ENCODE assay signal across 8 cellular contexts in genomic region chr4:3042226-3042625, GRCh38. TPM values are rescaled to one million over a fixed set of nuclear protein-coding genes. Genes with fewer than 3 reads are reported as not detected.
DNase-seq lines count a peak whose midpoint lies in the region; ATAC-seq and TF ChIP-seq lines count a peak whose summit lies in the region.
"Had no signal": no experiment of that assay in that cellular context is flagged by ENCODE, and none has a peak within 500 bp of the region (broad histone marks: within the 10 kb centered on the region; RNA-seq: fewer than 3 reads in every experiment).

No MANE protein-coding gene starts in this region.

- ATAC-seq in right cardiac atrium (no peak), GM18505 (IDR thresholded peaks at IDR 0.05; ENCODE audit: unreplicated experiment) (no peak)
- ATAC-seq in stimulated activated effector memory CD8-positive, alpha-beta T cell treated with anti-CD3 and anti-CD28 coated beads, Interleukin-12 subunit alpha, Interleukin-12 subunit beta, amount 100 ng/mL, for 72 hours = no peak

- peak overlapping the region; percentile 83 for H3K27ac Mint-ChIP-seq in stimulated activated effector memory CD8-positive, alpha-beta T cell treated with anti-CD3 and anti-CD28 coated beads, Interleukin-12 subunit alpha, Interleukin-12 subunit beta, amount 100 ng/mL, for 72 hours

- no peaks in the 10 kb centered on the region for H3K9me3 Mint-ChIP-seq in stimulated activated effector memory CD8-positive, alpha-beta T cell treated with anti-CD3 and anti-CD28 coated beads, Interleukin-12 subunit alpha, Interleukin-12 subunit beta, amount 100 ng/mL, for 72 hours

- intact Hi-C loops in right cardiac atrium (cut with DNase I) = no loop called here

- 54% methylated on average over 10 of the region's 10 CpGs for WGBS in right cardiac atrium

- no peak overlapping the region for H3K27ac ChIP-seq in right cardiac atrium (ENCODE audit: low read length)

- peaks cover 40% of the 10 kb centered on the region for H3K4me1 Mint-ChIP-seq in stimulated activated effector memory CD8-positive, alpha-beta T cell treated with anti-CD3 and anti-CD28 coated beads, Interleukin-12 subunit alpha, Interleukin-12 subunit beta, amount 100 ng/mL, for 72 hours

- peaks cover 5% of the 10 kb centered on the region for H3K36me3 Mint-ChIP-seq in stimulated activated effector memory CD8-positive, alpha-beta T cell treated with anti-CD3 and anti-CD28 coated beads, Interleukin-12 subunit alpha, Interleukin-12 subunit beta, amount 100 ng/mL, for 72 hours

- H3K27me3 ChIP-seq in right cardiac atrium (ENCODE audit: control insufficient read depth, insufficient read depth) = no peaks in the 10 kb centered on the region

- TF ChIP-seq CTCF in GM12875 (IDR thresholded peaks at IDR 0.05; ENCODE audit: borderline replicate concordance, insufficient read depth, low read depth, low read length) (no peak), WI38 (IDR thresholded peaks at IDR 0.05; ENCODE audit: low read depth, low read length) (no peak)

- peak overlapping the region; percentile 77 for H3K4me3 Mint-ChIP-seq in stimulated activated effector memory CD8-positive, alpha-beta T cell treated with anti-CD3 and anti-CD28 coated beads, Interleukin-12 subunit alpha, Interleukin-12 subunit beta, amount 100 ng/mL, for 72 hours

- TF ChIP-seq POLR2A in GM18505 (IDR thresholded peaks at IDR 0.05; ENCODE audit: borderline replicate concordance, extremely low read depth, insufficient read depth, insufficient read length) = no peak

- no peaks in the 10 kb centered on the region for H3K9me3 ChIP-seq in right cardiac atrium (ENCODE audit: control insufficient read depth, low read length)

- no peak for DNase-seq in right cardiac atrium
- DNase-seq in stimulated activated effector memory CD8-positive, alpha-beta T cell treated with anti-CD3 and anti-CD28 coated beads, Interleukin-12 subunit alpha, Interleukin-12 subunit beta, amount 100 ng/mL, for 72 hours (ENCODE audit: low spot score in 2 of 2) = no peak
- no peak for DNase-seq in epidermal melanocyte (ENCODE audit: insufficient read length, low spot score)
- DNase-seq in islet precursor cell = no peak

- peak overlapping the region; percentile 59 for H3K4me3 ChIP-seq in GM12875 (ENCODE audit: low read depth, low read length)
- H3K4me3 ChIP-seq in WI38 (ENCODE audit: low read depth, low read length) = peak overlapping the region; percentile 52
- H3K4me3 ChIP-seq in right cardiac atrium (ENCODE audit: low read length) = peak overlapping the region; percentile 38

- peaks cover 6% of the 10 kb centered on the region for H3K4me1 ChIP-seq in right cardiac atrium (ENCODE audit: control insufficient read depth, insufficient read depth, low read length)

RNA-seq across cellular contexts. Expression of gene HTT-AS, which starts 32.1 kb away (rescaled TPM):
- total RNA-seq in right cardiac atrium = not detected
- not detected for polyA plus RNA-seq in right cardiac atrium
- total RNA-seq: frontal cortex had no signal

RNA-seq across cellular contexts. Expression of gene HTT, which starts 32.3 kb away (rescaled TPM):
- total RNA-seq in right cardiac atrium = 10 to 100 TPM; 19.9 to 25.2 (median 23.4) TPM
- 13.0 TPM for polyA plus RNA-seq in right cardiac atrium
